Comparison of ENCODE assay signal across 1 cellular context in the genomic region with DNA sequence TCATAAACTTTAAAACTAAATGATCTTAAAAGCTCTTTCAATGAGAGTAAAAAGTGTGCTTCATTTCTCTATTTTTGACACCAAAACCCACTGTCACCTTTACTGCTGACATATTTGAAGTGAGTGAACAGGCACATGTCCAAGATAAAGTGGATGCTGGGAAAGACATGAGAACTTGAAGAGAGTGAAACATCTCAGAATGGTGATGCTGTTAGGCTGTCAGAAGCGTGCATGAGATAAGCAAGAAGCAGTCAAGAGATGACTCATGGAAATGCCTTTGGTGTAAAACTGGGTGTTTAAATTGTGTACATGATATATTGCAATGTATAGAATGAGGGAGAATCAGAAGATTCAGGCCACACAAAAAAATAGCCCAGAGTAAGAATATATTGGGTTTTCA.
TF ChIP-seq lines count a peak whose summit lies in the region.

No MANE protein-coding gene starts in this region.

TF ChIP-seq in GM12878, 131 proteins besides CTCF, POLR2A, EP300 and RAD21:
- TF ChIP-seq BACH1 (IDR thresholded peaks at IDR 0.05; ENCODE audit: borderline replicate concordance) (peak; percentile 30; the same call in 1 of the 2 replicates), HDAC6 (IDR thresholded peaks at IDR 0.05; ENCODE audit: unreplicated experiment) (no peak), POU2F2 (IDR thresholded peaks at IDR 0.05; ENCODE audit: borderline replicate concordance, low read depth, low read length) (no peak), SMAD1 (IDR thresholded peaks at IDR 0.05; ENCODE audit: low read depth, partially characterized antibody) (no peak)
